8 cellular contexts compared by ENCODE assay signal in genomic region chr18:36066001-36066400, GRCh38. TPM values are rescaled to one million over a fixed set of nuclear protein-coding genes. Genes with fewer than 3 reads are reported as not detected.
DNase-seq lines count a peak whose midpoint lies in the region; ATAC-seq and TF ChIP-seq lines count a peak whose summit lies in the region.

No MANE protein-coding gene starts in this region.

- no peak for TF ChIP-seq POLR2A in transverse colon (IDR thresholded peaks at IDR 0.05)

- peak overlapping the region; percentile 96 for H3K27ac ChIP-seq in cardiac muscle cell
- peak overlapping the region in 1 of 4 donors; percentile 86 for H3K27ac ChIP-seq in transverse colon

- DNase-seq in cardiac muscle cell (ENCODE audit: low read depth in 1 of 2, low spot score in 1 of 2) (peak in 1 of 2 donors; percentile 43), cardiac septum (ENCODE audit: low spot score) (no peak), kidney epithelial cell (ENCODE audit: low read depth) (no peak), transverse colon (no peak), NCI-H1436 treated with DMSO at 0.1 percent for 48 hours (lab: John Stamatoyannopoulos, UW) (no peak)
- DNase-seq in stimulated activated CD4-positive, alpha-beta T cell treated with anti-CD3 and anti-CD28 coated beads, Interleukin-15, amount 100 ng/mL, for 24 hours: no peak

- H3K36me3 Mint-ChIP-seq in activated naive CD8-positive, alpha-beta T cell: peaks cover 8% of the 10 kb centered on the region

- no peak for TF ChIP-seq EP300 in transverse colon (IDR thresholded peaks at IDR 0.05; ENCODE audit: low read depth)

- H3K27me3 ChIP-seq in cardiac muscle cell (no peaks in the 10 kb centered on the region), kidney epithelial cell (ENCODE audit: control insufficient read depth, insufficient read depth, low read length) (no peaks in the 10 kb centered on the region), transverse colon (no peaks in the 10 kb centered on the region)

- peak overlapping the region; percentile 88 for H3K4me3 ChIP-seq in cardiac muscle cell
- H3K4me3 ChIP-seq in kidney epithelial cell (ENCODE audit: low read depth, low read length): peak overlapping the region; percentile 86
- peak overlapping the region in 3 of 4 donors; percentile 72 to 94 (median 76) for H3K4me3 ChIP-seq in transverse colon

- H3K9me3 Mint-ChIP-seq in activated naive CD8-positive, alpha-beta T cell (ENCODE audit: low read depth): no peaks in the 10 kb centered on the region

- no peaks in the 10 kb centered on the region for H3K36me3 ChIP-seq in cardiac muscle cell
- H3K36me3 ChIP-seq in kidney epithelial cell (ENCODE audit: control insufficient read depth, insufficient read depth, low read length): no peaks in the 10 kb centered on the region
- H3K36me3 ChIP-seq in transverse colon: no peaks in the 10 kb centered on the region

- H3K4me1 ChIP-seq in cardiac muscle cell (ENCODE audit: low read depth) (peaks cover 19% of the 10 kb centered on the region), transverse colon (peaks cover 0 to 15% (median 11%) of the 10 kb centered on the region in 4 donors)

- H3K27me3 Mint-ChIP-seq in activated naive CD8-positive, alpha-beta T cell: no peaks in the 10 kb centered on the region

- peaks cover 48% of the 10 kb centered on the region for H3K4me1 Mint-ChIP-seq in activated naive CD8-positive, alpha-beta T cell (ENCODE audit: low read depth)

- peak overlapping the region; percentile 94 for H3K4me3 Mint-ChIP-seq in activated naive CD8-positive, alpha-beta T cell

- 28 to 31% methylated on average over 5 of the region's 5 CpGs for WGBS in transverse colon (ENCODE audit: low coverage in 1 of 2), 2 donors

- TF ChIP-seq CTCF in cardiac muscle cell (IDR thresholded peaks at IDR 0.05; ENCODE audit: low read depth, low read length) (no peak), kidney epithelial cell (IDR thresholded peaks at IDR 0.05; ENCODE audit: insufficient read depth, low read length, poor library complexity, severe bottlenecking) (no peak), transverse colon (IDR thresholded peaks at IDR 0.05) (no peak)

- intact Hi-C loops in cardiac septum (cut with DNase I): loop anchor here (2.0 kb wide), 1 partner anchor 63 kb away; the partner anchor contains the start of genes ELP2 and SLC39A6
- intact Hi-C loops in transverse colon (cut with DNase I; ENCODE audit: low total_unique reads): no loop called here

- no peaks in the 10 kb centered on the region for H3K9me3 ChIP-seq in cardiac muscle cell (ENCODE audit: low read depth)
- no peaks in the 10 kb centered on the region for H3K9me3 ChIP-seq in transverse colon

- in situ Hi-C loops in transverse colon (cut with MboI; ENCODE audit: low pct_ligation_motif_present in 1 of 4, low pct_unique_long_range_greater_than_20kb in 1 of 4, low sequenced_read_pairs in 3 of 4): no loop called here

- H3K27ac Mint-ChIP-seq in activated naive CD8-positive, alpha-beta T cell: peak overlapping the region; percentile 93

- no peak for ATAC-seq in HG03342 (IDR thresholded peaks at IDR 0.05; ENCODE audit: unreplicated experiment)

RNA-seq across cellular contexts. Expression of gene RPRD1A, which starts 1.4 kb away (rescaled TPM):
- 77.1 and 89.3 TPM in 2 replicates for total RNA-seq in cardiac muscle cell
- 29.5 and 40.4 TPM in 2 replicates for polyA plus RNA-seq in cardiac muscle cell
- 50.7 TPM for total RNA-seq in cardiac septum
- 58.6 and 64.8 TPM in 2 replicates for total RNA-seq in kidney epithelial cell
- 10 to 100 TPM; 34.4 to 59.9 (median 44.3) TPM for total RNA-seq in transverse colon
